8 cellular contexts compared by ENCODE assay signal in genomic region chr10:104622598-104623209, GRCh38. TPM values are rescaled to one million over a fixed set of nuclear protein-coding genes. Genes with fewer than 3 reads are reported as not detected.
DNase-seq lines count a peak whose midpoint lies in the region; ATAC-seq and TF ChIP-seq lines count a peak whose summit lies in the region.
"Had no signal": no experiment of that assay in that cellular context is flagged by ENCODE, and none has a peak within 500 bp of the region (broad histone marks: within the 10 kb centered on the region; RNA-seq: fewer than 3 reads in every experiment).

No MANE protein-coding gene starts in this region.

- peak; percentile 42 for DNase-seq in EH (ENCODE audit: low read depth)
- no peak for DNase-seq in HFF-Myc (ENCODE audit: extremely low read depth, low read depth)
- DNase-seq in SW480 (ENCODE audit: low spot score), result peak; percentile 56
- no peak for DNase-seq in left lobe of liver (ENCODE audit: low spot score)
- no peak for DNase-seq in activated CD4-positive, alpha-beta T cell treated with anti-CD3 and anti-CD28 coated beads for 1 hour

- no peak overlapping the region for H3K4me3 ChIP-seq in HFF-Myc (replicated peaks; ENCODE audit: low read depth, low read length)

- peak; percentile 90 for ATAC-seq in left lobe of liver
- no peak for ATAC-seq in HG03280 (IDR thresholded peaks at IDR 0.05; ENCODE audit: unreplicated experiment)
- no peak for ATAC-seq in HG02870 (IDR thresholded peaks at IDR 0.05; ENCODE audit: unreplicated experiment)
- ATAC-seq: activated CD4-positive, CD25-positive, alpha-beta regulatory T cell treated with anti-CD3 and anti-CD28 coated beads, Interleukin-2, amount 50 U/mL, for 24 hours had no signal

- peak; percentile 53 for TF ChIP-seq CTCF in HFF-Myc (IDR thresholded peaks at IDR 0.05; ENCODE audit: low read depth, low read length, missing control alignments)

RNA-seq across cellular contexts. Expression of gene SORCS3, which starts 18.4 kb away (rescaled TPM):
- not detected for total RNA-seq in left lobe of liver

Comparison
In these comparisons a context has a peak if more than half of its experiments do, and no peak if none do; other contexts are left out.
1. DNase-seq: peak in EH (single experiment) and SW480 (single experiment); none in HFF-Myc (single experiment), left lobe of liver (single experiment) and activated CD4-positive, alpha-beta T cell treated with anti-CD3 and anti-CD28 coated beads for 1 hour (single experiment).